ENCODE assay signal across 22 cellular contexts in genomic region chr1:228530951-228531731, GRCh38.
"Had no signal": no experiment of that assay in that cellular context is flagged by ENCODE, and none has a peak within 500 bp of the region (broad histone marks: within the 10 kb centered on the region; RNA-seq: fewer than 3 reads in every experiment).

No MANE protein-coding gene starts in this region.

- H3K4me1 ChIP-seq: breast epithelium, Peyer's patch had no signal

- DNase-seq: activated B cell treated with CpG ODN at 0.5 μM for 24 hours; activated CD4-positive, alpha-beta T cell treated with anti-CD3 and anti-CD28 coated beads for 1 hour; activated CD4-positive, alpha-beta T cell treated with anti-CD3 and anti-CD28 coated beads, Interleukin-2, amount 10 ng/mL, durations not matched to agents 24 days and 14 days; activated CD4-positive, alpha-beta T cell treated with anti-CD3 and anti-CD28 coated beads, Interleukin-2, amount 50 U/mL, for 48 hours; activated CD8-positive, alpha-beta memory T cell treated with anti-CD3 and anti-CD28 coated beads, Interleukin-2, amount 10 ng/mL, durations not matched to agents 7 days and 5 days; activated effector memory CD4-positive, alpha-beta T cell treated with Interleukin-2 at 50 U/mL for 16 hours; activated naive CD4-positive, alpha-beta T cell; activated T-cell treated with anti-CD3 and anti-CD28 coated beads, Interleukin-2, amount 50 U/mL, for 24 hours; aorta; caudate nucleus; MG63; NCI-H1105 treated with DMSO at 0.1 percent for 48 hours; NCI-H1436 treated with DMSO at 0.1 percent for 48 hours; NCI-H187; NCI-H2081; NCI-H510A treated with DMSO at 0.1 percent for 48 hours; NCI-H69; Peyer's patch; SHP77 treated with DMSO at 0.1 percent for 48 hours; T-helper 17 cell; T-helper 9 cell had no signal

- ATAC-seq: activated CD8-positive, alpha-beta memory T cell treated with anti-CD3 and anti-CD28 coated beads, Interleukin-2, amount 10 ng/mL, durations not matched to agents 7 days and 5 days; T-helper 17 cell had no signal

- H3K4me3 ChIP-seq: breast epithelium, MG63, Peyer's patch had no signal

- H3K36me3 ChIP-seq: breast epithelium, MG63, Peyer's patch had no signal

- H3K27me3 ChIP-seq: breast epithelium, Peyer's patch had no signal

- H3K27ac ChIP-seq: breast epithelium, Peyer's patch had no signal

- H3K9me3 ChIP-seq: breast epithelium, MG63, Peyer's patch had no signal
